Comparison of ENCODE assay signal across 33 cellular contexts in the genomic region with DNA sequence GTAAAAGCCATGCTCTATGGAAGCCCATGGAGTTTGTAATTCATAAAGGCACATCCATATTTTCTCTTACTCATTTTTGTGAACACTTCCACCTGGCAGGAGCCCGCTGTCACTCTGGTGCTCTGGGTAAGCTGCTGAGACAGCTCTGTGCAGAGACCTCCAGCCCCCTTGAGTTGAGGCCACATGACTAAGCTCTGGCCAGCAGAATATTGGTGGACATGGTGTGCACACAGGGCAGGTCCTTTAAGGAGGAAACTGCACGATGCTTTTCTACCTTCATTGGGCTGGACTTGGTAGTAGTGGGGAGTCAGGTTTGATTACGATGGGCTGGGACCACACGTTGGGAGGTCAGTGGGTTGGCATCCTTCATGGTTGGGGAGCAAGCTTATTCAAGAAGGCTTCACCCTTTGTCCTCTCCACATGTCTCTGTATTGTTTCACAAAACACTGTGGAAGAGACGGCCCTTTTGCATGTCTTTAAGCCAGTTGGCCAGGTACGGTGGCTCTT.
"Had no signal": no experiment of that assay in that cellular context is flagged by ENCODE, and none has a peak within 500 bp of the region (broad histone marks: within the 10 kb centered on the region; RNA-seq: fewer than 3 reads in every experiment).

No MANE protein-coding gene starts in this region.

- H3K27me3 ChIP-seq: Peyer's patch, SJSA1 had no signal

- H3K4me1 Mint-ChIP-seq: brain had no signal

- FAIRE-seq: TTC549 had no signal

- DNase-seq: activated B cell treated with CpG ODN at 0.5 μM for 24 hours; activated CD4-positive, alpha-beta memory T cell treated with anti-CD3 and anti-CD28 coated beads for 36 hours; activated CD4-positive, alpha-beta T cell treated with anti-CD3 and anti-CD28 coated beads for 4 hours; activated CD4-positive, alpha-beta T cell treated with anti-CD3 and anti-CD28 coated beads, Interleukin-2, amount 50 U/mL, for 1 hour; activated CD4-positive, CD25-positive, alpha-beta regulatory T cell treated with anti-CD3 and anti-CD28 coated beads, Interleukin-2, amount 50 U/mL, for 72 hours; activated CD8-positive, alpha-beta memory T cell treated with anti-CD3 and anti-CD28 coated beads, Interleukin-2, amount 50 U/mL, for 4 hours; activated gamma-delta T cell treated with Interleukin-2 at 50 U/mL for 16 hours; activated naive CD4-positive, alpha-beta T cell treated with anti-CD3 and anti-CD28 coated beads for 36 hours; activated T-cell treated with anti-CD3 and anti-CD28 coated beads for 4 hours; activated T-cell treated with anti-CD3 and anti-CD28 coated beads, Interleukin-2, amount 50 U/mL, for 4 hours; anterior cingulate cortex; central memory CD4-positive, alpha-beta T cell; MM.1S; MV-4-11; NCI-H1092; NCI-H1436 treated with DMSO at 0.1 percent for 48 hours; NCI-H1694 treated with DMSO at 0.1 percent for 48 hours; NCI-H2029; NCI-H345; NCI-H524 treated with DMSO at 0.1 percent for 48 hours; NK-92 treated with Interleukin-12 subunit alpha and Interleukin-12 subunit beta, amount 100 ng/mL, for 24 hours; PC-3; Peyer's patch; RPMI8226; SHP77 treated with DMSO at 0.1 percent for 48 hours; SK-N-SH had no signal

- H3K27ac Mint-ChIP-seq: activated B cell treated with CpG ODN at 0.5 μM for 24 hours; activated CD4-positive, alpha-beta memory T cell treated with anti-CD3 and anti-CD28 coated beads for 36 hours; activated naive CD4-positive, alpha-beta T cell treated with anti-CD3 and anti-CD28 coated beads for 36 hours; activated naive CD4-positive, alpha-beta T cell treated with anti-CD3 and anti-CD28 coated beads, Interleukin-2, amount 50 U/mL, for 72 hours; activated T-helper 1 cell treated with anti-CD3 and anti-CD28 coated beads, Interleukin-12 subunit alpha, Interleukin-12 subunit beta, Interleukin-2, Interleukin-4 antibody, amounts not matched to agents 30 ng/mL and 10 ng/mL and 1 ng/mL, durations not matched to agents 14 hours and 24 hours and 36 hours; T-helper 1 cell treated with Interleukin-12 subunit alpha and Interleukin-12 subunit beta and Interleukin-4 antibody, amounts not matched to agents 30 μg/mL and 1 μg/mL, for 36 hours had no signal

- H3K27me3 Mint-ChIP-seq: activated B cell treated with CpG ODN at 0.5 μM for 24 hours; activated CD4-positive, alpha-beta memory T cell treated with anti-CD3 and anti-CD28 coated beads for 36 hours; brain had no signal

- ATAC-seq: activated naive CD4-positive, alpha-beta T cell treated with anti-CD3 and anti-CD28 coated beads, Interleukin-2, amount 50 U/mL, for 72 hours; activated T-cell treated with anti-CD3 and anti-CD28 coated beads, Interleukin-2, amount 50 U/mL, for 4 hours; PC-3 had no signal

- H3K4me1 ChIP-seq: Peyer's patch, SJSA1 had no signal

- H3K4me2 ChIP-seq: SK-N-SH had no signal

- H3K4me3 Mint-ChIP-seq: activated B cell treated with CpG ODN at 0.5 μM for 24 hours; activated CD4-positive, alpha-beta memory T cell treated with anti-CD3 and anti-CD28 coated beads for 36 hours; activated naive CD4-positive, alpha-beta T cell treated with anti-CD3 and anti-CD28 coated beads for 36 hours; activated T-cell treated with anti-CD3 and anti-CD28 coated beads, Interleukin-2, amount 50 U/mL, for 4 hours; activated T-helper 1 cell treated with anti-CD3 and anti-CD28 coated beads, Interleukin-12 subunit alpha, Interleukin-12 subunit beta, Interleukin-2, Interleukin-4 antibody, amounts not matched to agents 30 ng/mL and 10 ng/mL and 1 ng/mL, durations not matched to agents 14 hours and 24 hours and 36 hours; brain; T-helper 1 cell treated with Interleukin-12 subunit alpha and Interleukin-12 subunit beta and Interleukin-4 antibody, amounts not matched to agents 30 μg/mL and 1 μg/mL, for 36 hours; T-helper 2 cell treated with Interferon-gamma antibody and Interleukin-4, amounts not matched to agents 5 μg/mL and 100 μg/mL, for 36 hours had no signal

- H3K4me3 ChIP-seq: Peyer's patch, SJSA1 had no signal

- H3K9ac ChIP-seq: SK-N-SH had no signal

- H3K27ac ChIP-seq: SJSA1 had no signal

- H3K9me3 ChIP-seq: Peyer's patch, SK-N-SH had no signal
